ENCODE assay signal across 11 cellular contexts in genomic region chr1:51515312-51515960, GRCh38. TPM values are rescaled to one million over a fixed set of nuclear protein-coding genes. Genes with fewer than 3 reads are reported as not detected.
DNase-seq lines count a peak whose midpoint lies in the region; ATAC-seq, FAIRE-seq and TF ChIP-seq lines count a peak whose summit lies in the region.
"Had no signal": no experiment of that assay in that cellular context is flagged by ENCODE, and none has a peak within 500 bp of the region (broad histone marks: within the 10 kb centered on the region; RNA-seq: fewer than 3 reads in every experiment).

No MANE protein-coding gene starts in this region.

- no peak for TF ChIP-seq POLR2A in GM12892 (IDR thresholded peaks at IDR 0.05; ENCODE audit: low read depth, low read length)
- no peak for TF ChIP-seq POLR2A in esophagus muscularis mucosa (IDR thresholded peaks at IDR 0.05; ENCODE audit: low read depth)
- no peak for TF ChIP-seq POLR2A in spleen (IDR thresholded peaks at IDR 0.05)
- no peak for TF ChIP-seq POLR2A in testis (IDR thresholded peaks at IDR 0.05)

- H3K9ac ChIP-seq in PC-3 (ENCODE audit: low read length): no peak overlapping the region

- H3F3A ChIP-seq in PC-3 (ENCODE audit: low read length, unreplicated experiment): no peaks in the 10 kb centered on the region

- BruUV-seq in PC-3 (replicated peaks; lab: Mats Ljungman, UMichigan): no TSS peak

- CTCF ChIA-PET in PC-3 (lab: Charles Lee): no interaction called here

- DNase-seq in GM12892 (ENCODE audit: insufficient read length): no peak
- DNase-seq in PC-3: no peak
- no peak for DNase-seq in esophagus muscularis mucosa (ENCODE audit: extremely low spot score)
- no peak for DNase-seq in spleen
- DNase-seq in stimulated activated CD4-positive, alpha-beta T cell treated with anti-CD3 and anti-CD28 coated beads, Interleukin-15, amount 100 ng/mL, for 24 hours: no peak
- DNase-seq in testis: no peak
- DNase-seq: esophagus squamous epithelium; SJCRH30; stimulated activated CD4-positive, alpha-beta T cell treated with anti-CD3 and anti-CD28 coated beads, Interleukin-4, amount 100 ng/mL, for 1 hour had no signal

- H3K9me2 ChIP-seq in PC-3 (replicated peaks; ENCODE audit: low read length): no peaks in the 10 kb centered on the region

- WGBS in esophagus muscularis mucosa: 77% methylated on average over 5 of the region's 5 CpGs
- WGBS in spleen, 5 donors: 49 to 67% (median 61%) methylated on average over 5 of the region's 5 CpGs
- WGBS in testis, 2 donors: 51 to 58% methylated on average over 5 of the region's 5 CpGs

- POLR2A ChIA-PET in PC-3 (lab: Charles Lee; ENCODE audit: unreplicated experiment): no interaction called here

- TF ChIP-seq CTCF in PC-3 (conservative IDR thresholded peaks at IDR 0.05; ENCODE audit: low read depth, low read length): no peak
- no peak for TF ChIP-seq CTCF in esophagus muscularis mucosa (IDR thresholded peaks at IDR 0.05)
- TF ChIP-seq CTCF in spleen (IDR thresholded peaks at IDR 0.05 in 8 of 11, conservative IDR thresholded peaks at IDR 0.05 in 3 of 11): no peak
- TF ChIP-seq CTCF in testis (IDR thresholded peaks at IDR 0.05): no peak

- ATAC-seq in PC-3 (no peak), HG03342 (IDR thresholded peaks at IDR 0.05; ENCODE audit: unreplicated experiment) (no peak)

- TF ChIP-seq EP300 in esophagus muscularis mucosa (IDR thresholded peaks at IDR 0.05): no peak

- H3K4me3 ChIP-seq in PC-3 (ENCODE audit: low read length) (0 out of 2 replicates have a peak overlapping the region, but pooled peaks have one; percentile 85), esophagus muscularis mucosa (peak overlapping the region; percentile 7 to 32 (median 21)), spleen (peak overlapping the region in 4 of 8 donors; percentile 15 to 92 (median 48)), testis (no peak overlapping the region)
- H3K4me3 ChIP-seq: lung, SJCRH30 had no signal

- H3K27me3 ChIP-seq in PC-3 (ENCODE audit: low read length) (no peaks in the 10 kb centered on the region), esophagus muscularis mucosa (no peaks in the 10 kb centered on the region), spleen (replicated peaks in 1 of 7) (no peaks in the 10 kb centered on the region), testis (no peaks in the 10 kb centered on the region)
- H3K27me3 ChIP-seq: esophagus squamous epithelium, SJCRH30 had no signal

- intact Hi-C loops in PC-3 (cut with micrococcal nuclease) (loop anchor here (5.0 kb wide), 1 partner anchor 73 kb away; no protein-coding TSS in a partner anchor), esophagus muscularis mucosa (cut with DNase I) (loop anchor here (5.0 to 10.0 kb wide), 2 partner anchors 102 to 281 kb away; partner anchors contain the start of genes OSBPL9 and RNF11), spleen (cut with DNase I; ENCODE audit: low total_unique reads) (no loop called here), testis (cut with DNase I; ENCODE audit: low total_unique reads) (no loop called here)

- H3K9me3 ChIP-seq in PC-3 (ENCODE audit: low read length) (no peaks in the 10 kb centered on the region), esophagus muscularis mucosa (peaks cover 0 to 3% (median 0%) of the 10 kb centered on the region in 4 donors), spleen (no peaks in the 10 kb centered on the region), testis (no peaks in the 10 kb centered on the region)
- H3K9me3 ChIP-seq: esophagus squamous epithelium, SJCRH30 had no signal

- FAIRE-seq in GM12892 (lab: Jason Lieb, UNC): peak; percentile 87

- no peak overlapping the region for H2AFZ ChIP-seq in PC-3 (ENCODE audit: low read length)

- peak overlapping the region; percentile 91 for H3K4me2 ChIP-seq in PC-3 (ENCODE audit: low read length)

- peaks cover 81% of the 10 kb centered on the region for H3K79me2 ChIP-seq in PC-3 (ENCODE audit: low read length)

- H4K20me1 ChIP-seq in PC-3 (ENCODE audit: low read length): peaks cover 11% of the 10 kb centered on the region; the same call in 1 of the 2 replicates

- H3K4me1 ChIP-seq in PC-3 (ENCODE audit: insufficient read depth, low read length): peaks cover 37% of the 10 kb centered on the region
- peaks cover 43 to 73% (median 70%) of the 10 kb centered on the region in 4 donors for H3K4me1 ChIP-seq in esophagus muscularis mucosa
- H3K4me1 ChIP-seq in spleen: peaks cover 51 to 91% (median 83%) of the 10 kb centered on the region in 6 donors
- peaks cover 22% of the 10 kb centered on the region for H3K4me1 ChIP-seq in testis

- H3K36me3 ChIP-seq in PC-3 (ENCODE audit: low read depth, low read length) (no peaks in the 10 kb centered on the region), esophagus muscularis mucosa (no peaks in the 10 kb centered on the region), spleen (no peaks in the 10 kb centered on the region), testis (ENCODE audit: low read depth, missing control alignments) (no peaks in the 10 kb centered on the region)
- H3K36me3 ChIP-seq: esophagus squamous epithelium, SJCRH30 had no signal

- H3K27ac ChIP-seq in PC-3 (ENCODE audit: low read length) (no peak overlapping the region), esophagus muscularis mucosa (replicated peaks in 1 of 4) (peak overlapping the region; percentile 42 to 93 (median 91)), spleen (peak overlapping the region; percentile 51 to 99 (median 95)), testis (peak overlapping the region in 1 of 2 donors; percentile 94)
- H3K27ac ChIP-seq: SJCRH30 had no signal

RNA-seq across cellular contexts. Expression of gene EPS15, which starts 3.6 kb away (rescaled TPM):
- 66.5 TPM for polyA plus RNA-seq in GM12892 (2012; ENCODE audit: missing spikeins)
- total RNA-seq in PC-3 (2014; rRNA removed) (24.4 and 26.3 TPM in 2 replicates), esophagus muscularis mucosa (10 to 100 TPM; 49.8 to 84.3 (median 62.5) TPM), spleen (100 to 1,000 TPM in 6 of 7 donors, 10 to 100 TPM in 1; 94.4 to 142 (median 132) TPM), testis (100 to 1,000 TPM; 108 to 127 TPM)
- polyA plus RNA-seq in spleen (10 to 100 TPM; 24.2 to 31.3 (median 26.3) TPM), testis (ENCODE audit: insufficient read depth, low read depth, low replicate concordance) (77.2 TPM)

Comparison
In these comparisons a context has a peak if more than half of its experiments do, and no peak if none do; other contexts are left out.
1. H3K4me3 ChIP-seq: peak in PC-3 (single experiment) and esophagus muscularis mucosa (4 of 4); none in testis (0 of 2).
2. intact Hi-C loops: an anchor here in PC-3 (5.0 kb wide) and esophagus muscularis mucosa (5.0 to 10.0 kb wide); none called in spleen and testis.